ENCODE assay signal across 1 cellular context in genomic region chr20:64092258-64093012, GRCh38.
TF ChIP-seq lines count a peak whose summit lies in the region.

No MANE protein-coding gene starts in this region.

TF ChIP-seq in HepG2, 621 proteins besides CTCF, POLR2A, EP300 and RAD21 (continued from another document):
- peak; percentile 36; the same call in 1 of the 2 replicates for TF ChIP-seq ZNF687 (CRISPR knock-in tag; IDR thresholded peaks at IDR 0.05)
- no peak for TF ChIP-seq AKAP8 (CRISPR knock-in tag; IDR thresholded peaks at IDR 0.05)
- TF ChIP-seq MTA1 (CRISPR knock-in tag; IDR thresholded peaks at IDR 0.05; ENCODE audit: borderline replicate concordance): 0 out of 2 replicates have a peak, but pooled peaks have one; percentile 25
- TF ChIP-seq THAP11 (CRISPR knock-in tag; IDR thresholded peaks at IDR 0.05): no peak
- TF ChIP-seq MEF2D (CRISPR knock-in tag; IDR thresholded peaks at IDR 0.05): no peak
